21 cellular contexts compared by ENCODE assay signal in the genomic region with DNA sequence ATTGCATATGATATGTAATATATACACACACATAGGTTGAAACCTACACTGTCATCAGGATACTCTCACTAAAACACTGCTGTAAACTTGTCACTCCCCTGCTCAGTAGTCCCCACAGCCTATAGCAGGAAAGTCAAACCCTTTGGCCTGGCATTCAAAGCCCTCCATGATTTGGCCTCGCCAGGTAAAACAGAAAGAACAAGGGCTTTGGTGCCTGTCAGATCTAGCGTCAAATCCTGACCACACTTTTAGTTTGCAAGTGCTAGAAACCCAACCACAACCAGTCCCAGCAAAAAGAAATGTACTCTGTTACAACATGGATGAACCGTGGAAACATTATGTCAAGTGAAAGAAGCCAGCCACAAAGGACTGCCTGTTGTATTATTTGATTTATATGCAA. TPM values are rescaled to one million over a fixed set of nuclear protein-coding genes. Genes with fewer than 3 reads are reported as not detected.
DNase-seq lines count a peak whose midpoint lies in the region; ATAC-seq, FAIRE-seq and TF ChIP-seq lines count a peak whose summit lies in the region.
"Had no signal": no experiment of that assay in that cellular context is flagged by ENCODE, and none has a peak within 500 bp of the region (broad histone marks: within the 10 kb centered on the region; RNA-seq: fewer than 3 reads in every experiment).

No MANE protein-coding gene starts in this region.

- peak; percentile 30 for ATAC-seq in activated CD4-positive, alpha-beta T cell treated with anti-CD3 and anti-CD28 coated beads for 36 hours
- peak; percentile 51 to 54 for ATAC-seq in natural killer cell treated with Interleukin-12 subunit alpha and Interleukin-12 subunit beta and Interleukin-15 and Interleukin-18, amount 100 ng/mL, for 72 hours
- ATAC-seq in natural killer cell (no peak), HG03520 (IDR thresholded peaks at IDR 0.05; ENCODE audit: unreplicated experiment) (no peak)
- ATAC-seq: A549, HCT116 had no signal

- no peaks in the 10 kb centered on the region for H3K27me3 ChIP-seq in bronchial epithelial cell (ENCODE audit: control insufficient read depth, insufficient read depth, low read length)
- H3K27me3 ChIP-seq: BLaER1 had no signal

- intact Hi-C loops in activated CD4-positive, alpha-beta T cell treated with anti-CD3 and anti-CD28 coated beads for 36 hours (cut with DNase I, micrococcal nuclease), result no loop called here
- intact Hi-C loops in natural killer cell (cut with micrococcal nuclease), result no loop called here

- no peak for TF ChIP-seq CTCF in natural killer cell (IDR thresholded peaks at IDR 0.05)
- no peak for TF ChIP-seq CTCF in bronchial epithelial cell (IDR thresholded peaks at IDR 0.05; ENCODE audit: insufficient read depth, low read length, severe bottlenecking)

- POLR2A ChIA-PET in activated CD4-positive, alpha-beta T cell treated with anti-CD3 and anti-CD28 coated beads for 36 hours (lab: Charles Lee), result no interaction called here
- POLR2A ChIA-PET in activated CD4-positive, alpha-beta T cell treated with anti-CD3 and anti-CD28 coated beads, Interleukin-2, amount 10 ng/mL, durations not matched to agents 7 days and 5 days (lab: Charles Lee), result no interaction called here

- H3K36me3 ChIP-seq in bronchial epithelial cell (ENCODE audit: control insufficient read depth, insufficient read depth, low read length), result no peaks in the 10 kb centered on the region
- H3K36me3 ChIP-seq: BLaER1 had no signal

- H3K27me3 Mint-ChIP-seq in activated CD4-positive, alpha-beta T cell treated with anti-CD3 and anti-CD28 coated beads for 36 hours, result peaks cover 10% of the 10 kb centered on the region
- H3K27me3 Mint-ChIP-seq in activated CD4-positive, alpha-beta T cell treated with anti-CD3 and anti-CD28 coated beads, Interleukin-2, amount 10 ng/mL, durations not matched to agents 7 days and 5 days, result peaks cover 14% of the 10 kb centered on the region
- peaks cover 0 to 6% of the 10 kb centered on the region in 2 donors for H3K27me3 Mint-ChIP-seq in natural killer cell treated with Interleukin-12 subunit alpha and Interleukin-12 subunit beta and Interleukin-15 and Interleukin-18, amount 100 ng/mL, for 72 hours
- no peaks in the 10 kb centered on the region for H3K27me3 Mint-ChIP-seq in natural killer cell (ENCODE audit: low read depth in 2 of 2)

- H3K9me3 Mint-ChIP-seq in activated CD4-positive, alpha-beta T cell treated with anti-CD3 and anti-CD28 coated beads for 36 hours (ENCODE audit: low read depth), result no peaks in the 10 kb centered on the region
- no peaks in the 10 kb centered on the region for H3K9me3 Mint-ChIP-seq in activated CD4-positive, alpha-beta T cell treated with anti-CD3 and anti-CD28 coated beads, Interleukin-2, amount 10 ng/mL, durations not matched to agents 7 days and 5 days
- no peaks in the 10 kb centered on the region for H3K9me3 Mint-ChIP-seq in natural killer cell treated with Interleukin-12 subunit alpha and Interleukin-12 subunit beta and Interleukin-15 and Interleukin-18, amount 100 ng/mL, for 72 hours
- H3K9me3 Mint-ChIP-seq in natural killer cell, result no peaks in the 10 kb centered on the region
- H3K9me3 Mint-ChIP-seq: CD4-positive, alpha-beta memory T cell; HFFc6 had no signal

- H3K4me3 ChIP-seq in bronchial epithelial cell (ENCODE audit: low read depth, low read length), result no peak overlapping the region
- H3K4me3 ChIP-seq: A549, BLaER1 had no signal

- peak; percentile 40 for FAIRE-seq in bronchial epithelial cell (lab: Jason Lieb, UNC)
- FAIRE-seq: A549, HTR-8/SVneo had no signal

- H3K4me3 Mint-ChIP-seq in activated CD4-positive, alpha-beta T cell treated with anti-CD3 and anti-CD28 coated beads for 36 hours, result no peak overlapping the region
- H3K4me3 Mint-ChIP-seq in activated CD4-positive, alpha-beta T cell treated with anti-CD3 and anti-CD28 coated beads, Interleukin-2, amount 10 ng/mL, durations not matched to agents 7 days and 5 days, result no peak overlapping the region
- H3K4me3 Mint-ChIP-seq in natural killer cell treated with Interleukin-12 subunit alpha and Interleukin-12 subunit beta and Interleukin-15 and Interleukin-18, amount 100 ng/mL, for 72 hours, result peak overlapping the region; percentile 80
- no peak overlapping the region for H3K4me3 Mint-ChIP-seq in natural killer cell
- H3K4me3 Mint-ChIP-seq: CD14-positive monocyte; CD4-positive, alpha-beta memory T cell; HFFc6 had no signal

- no peak overlapping the region for H3K27ac Mint-ChIP-seq in activated CD4-positive, alpha-beta T cell treated with anti-CD3 and anti-CD28 coated beads for 36 hours
- H3K27ac Mint-ChIP-seq in activated CD4-positive, alpha-beta T cell treated with anti-CD3 and anti-CD28 coated beads, Interleukin-2, amount 10 ng/mL, durations not matched to agents 7 days and 5 days, result no peak overlapping the region
- peak overlapping the region; percentile 32 to 77 for H3K27ac Mint-ChIP-seq in natural killer cell treated with Interleukin-12 subunit alpha and Interleukin-12 subunit beta and Interleukin-15 and Interleukin-18, amount 100 ng/mL, for 72 hours
- no peak overlapping the region for H3K27ac Mint-ChIP-seq in natural killer cell
- H3K27ac Mint-ChIP-seq: CD14-positive monocyte, HFFc6 had no signal

- CTCF ChIA-PET in activated CD4-positive, alpha-beta T cell treated with anti-CD3 and anti-CD28 coated beads for 36 hours (lab: Charles Lee), result no interaction called here
- CTCF ChIA-PET in activated CD4-positive, alpha-beta T cell treated with anti-CD3 and anti-CD28 coated beads, Interleukin-2, amount 10 ng/mL, durations not matched to agents 7 days and 5 days (lab: Charles Lee), result no interaction called here

- no peak for DNase-seq in activated CD4-positive, alpha-beta T cell treated with anti-CD3 and anti-CD28 coated beads for 36 hours
- DNase-seq in activated CD4-positive, alpha-beta T cell treated with anti-CD3 and anti-CD28 coated beads, Interleukin-2, amount 10 ng/mL, durations not matched to agents 7 days and 5 days, result no peak
- DNase-seq in natural killer cell treated with Interleukin-12 subunit alpha and Interleukin-12 subunit beta and Interleukin-15 and Interleukin-18, amount 100 ng/mL, for 72 hours (ENCODE audit: low spot score), result no peak
- no peak for DNase-seq in natural killer cell
- no peak for DNase-seq in bronchial epithelial cell (ENCODE audit: low read depth)
- DNase-seq in DMS53 (lab: John Stamatoyannopoulos, UW), result no peak
- DNase-seq: AML-193; CD4-positive, alpha-beta memory T cell; DMS153; DMS79 treated with DMSO at 0.1 percent for 48 hours; GF-D8; GOT3; H7; HFFc6; IMR-90 had no signal

- peaks cover 2% of the 10 kb centered on the region for H3K4me1 Mint-ChIP-seq in activated CD4-positive, alpha-beta T cell treated with anti-CD3 and anti-CD28 coated beads for 36 hours
- no peaks in the 10 kb centered on the region for H3K4me1 Mint-ChIP-seq in activated CD4-positive, alpha-beta T cell treated with anti-CD3 and anti-CD28 coated beads, Interleukin-2, amount 10 ng/mL, durations not matched to agents 7 days and 5 days
- H3K4me1 Mint-ChIP-seq in natural killer cell treated with Interleukin-12 subunit alpha and Interleukin-12 subunit beta and Interleukin-15 and Interleukin-18, amount 100 ng/mL, for 72 hours (ENCODE audit: low read depth in 2 of 2), result peaks cover 18 to 31% of the 10 kb centered on the region in 2 donors
- peaks cover 8 to 20% of the 10 kb centered on the region in 2 donors for H3K4me1 Mint-ChIP-seq in natural killer cell
- H3K4me1 Mint-ChIP-seq: CD14-positive monocyte; CD4-positive, alpha-beta memory T cell had no signal

- H3K36me3 Mint-ChIP-seq in activated CD4-positive, alpha-beta T cell treated with anti-CD3 and anti-CD28 coated beads for 36 hours (ENCODE audit: low read depth), result no peaks in the 10 kb centered on the region
- H3K36me3 Mint-ChIP-seq in activated CD4-positive, alpha-beta T cell treated with anti-CD3 and anti-CD28 coated beads, Interleukin-2, amount 10 ng/mL, durations not matched to agents 7 days and 5 days (ENCODE audit: low read depth), result no peaks in the 10 kb centered on the region
- H3K36me3 Mint-ChIP-seq in natural killer cell treated with Interleukin-12 subunit alpha and Interleukin-12 subunit beta and Interleukin-15 and Interleukin-18, amount 100 ng/mL, for 72 hours, result no peaks in the 10 kb centered on the region
- no peaks in the 10 kb centered on the region for H3K36me3 Mint-ChIP-seq in natural killer cell
- H3K36me3 Mint-ChIP-seq: CD14-positive monocyte; CD4-positive, alpha-beta memory T cell had no signal

RNA-seq across cellular contexts. Expression of a gene that starts 11.4 kb away (rescaled TPM):
- under 1 TPM; 0.90 to 0.96 TPM for total RNA-seq in activated CD4-positive, alpha-beta T cell treated with anti-CD3 and anti-CD28 coated beads for 36 hours
- total RNA-seq in activated CD4-positive, alpha-beta T cell treated with anti-CD3 and anti-CD28 coated beads, Interleukin-2, amount 10 ng/mL, durations not matched to agents 7 days and 5 days, result not detected
- total RNA-seq in natural killer cell treated with Interleukin-12 subunit alpha and Interleukin-12 subunit beta and Interleukin-15 and Interleukin-18, amount 100 ng/mL, for 72 hours, result not detected
- total RNA-seq in natural killer cell, result not detected
- not detected in 2 replicates for total RNA-seq in bronchial epithelial cell
- total RNA-seq: CD4-positive, alpha-beta memory T cell; HFFc6; IMR-90 had no signal

RNA-seq across cellular contexts. Expression of a gene that starts 52.1 kb away (rescaled TPM):
- total RNA-seq in activated CD4-positive, alpha-beta T cell treated with anti-CD3 and anti-CD28 coated beads for 36 hours, result 10 to 100 TPM; 39.2 to 52.6 TPM
- total RNA-seq in activated CD4-positive, alpha-beta T cell treated with anti-CD3 and anti-CD28 coated beads, Interleukin-2, amount 10 ng/mL, durations not matched to agents 7 days and 5 days, result 10 to 100 TPM; 44.5 to 44.7 TPM
- total RNA-seq in natural killer cell treated with Interleukin-12 subunit alpha and Interleukin-12 subunit beta and Interleukin-15 and Interleukin-18, amount 100 ng/mL, for 72 hours, result 10 to 100 TPM; 40.7 to 50.0 TPM
- 10 to 100 TPM; 20.7 to 24.9 (median 21.4) TPM for total RNA-seq in natural killer cell
- 49.0 and 61.2 TPM in 2 replicates for total RNA-seq in bronchial epithelial cell

Comparison
In these comparisons a context has a peak if more than half of its experiments do, and no peak if none do; other contexts are left out.
1. ATAC-seq: peak in activated CD4-positive, alpha-beta T cell treated with anti-CD3 and anti-CD28 coated beads for 36 hours (single experiment) and natural killer cell treated with Interleukin-12 subunit alpha and Interleukin-12 subunit beta and Interleukin-15 and Interleukin-18, amount 100 ng/mL, for 72 hours (2 of 2); none in natural killer cell (0 of 3) and HG03520 (single experiment).
2. H3K27ac Mint-ChIP-seq: peak in natural killer cell treated with Interleukin-12 subunit alpha and Interleukin-12 subunit beta and Interleukin-15 and Interleukin-18, amount 100 ng/mL, for 72 hours (2 of 2); none in activated CD4-positive, alpha-beta T cell treated with anti-CD3 and anti-CD28 coated beads for 36 hours (single experiment), activated CD4-positive, alpha-beta T cell treated with anti-CD3 and anti-CD28 coated beads, Interleukin-2, amount 10 ng/mL, durations not matched to agents 7 days and 5 days (single experiment) and natural killer cell (0 of 2).